1 cellular context compared by ENCODE assay signal in genomic region chr19:46620267-46620666, GRCh38.
TF ChIP-seq lines count a peak whose summit lies in the region.

No MANE protein-coding gene starts in this region.

TF ChIP-seq in HepG2, 621 proteins besides CTCF, POLR2A, EP300 and RAD21:
- TF ChIP-seq CREB1 (IDR thresholded peaks at IDR 0.05) (0 out of 2 replicates have a peak, but pooled peaks have one; percentile 34), CREB1 (CRISPR knock-in tag; IDR thresholded peaks at IDR 0.05) (no peak), ZNF574 (CRISPR knock-in tag; IDR thresholded peaks at IDR 0.05) (no peak)
